Comparison of ENCODE assay signal across 18 cellular contexts in genomic region chr9:106677815-106678214, GRCh38.
DNase-seq lines count a peak whose midpoint lies in the region; ATAC-seq and TF ChIP-seq lines count a peak whose summit lies in the region.
"Had no signal": no experiment of that assay in that cellular context is flagged by ENCODE, and none has a peak within 500 bp of the region (broad histone marks: within the 10 kb centered on the region; RNA-seq: fewer than 3 reads in every experiment).

No MANE protein-coding gene starts in this region.

- H3K4me1 Mint-ChIP-seq in WTC11: peaks cover 39% of the 10 kb centered on the region
- H3K4me1 Mint-ChIP-seq: CD14-positive monocyte; CD4-positive, alpha-beta memory T cell had no signal

- TF ChIP-seq CTCF in WTC11 (IDR thresholded peaks at IDR 0.05): no peak
- TF ChIP-seq CTCF in smooth muscle cell (IDR thresholded peaks at IDR 0.05; ENCODE audit: borderline replicate concordance, insufficient read depth, poor library complexity, severe bottlenecking): no peak

- 59% methylated on average over 4 of the region's 4 CpGs for WGBS in right cardiac atrium
- 75% methylated on average over 4 of the region's 4 CpGs for WGBS in smooth muscle cell (ENCODE audit: low lambda C conversion rate)

- no peaks in the 10 kb centered on the region for H3F3A ChIP-seq in smooth muscle cell (ENCODE audit: low read depth)

- peak overlapping the region; percentile 17 for H2AFZ ChIP-seq in smooth muscle cell (ENCODE audit: low read depth)
- H2AFZ ChIP-seq: GM23248 had no signal

- no peaks in the 10 kb centered on the region for H3K79me2 ChIP-seq in smooth muscle cell (ENCODE audit: low read depth)

- no peaks in the 10 kb centered on the region for H3K36me3 ChIP-seq in iPS-18a (ENCODE audit: control insufficient read depth, low read depth, low read length)
- H3K36me3 ChIP-seq in smooth muscle cell (ENCODE audit: low read depth): no peaks in the 10 kb centered on the region
- H3K36me3 ChIP-seq: BLaER1 had no signal

- intact Hi-C loops in right cardiac atrium (cut with DNase I): no loop called here
- intact Hi-C loops in cardiac septum (cut with DNase I): no loop called here

- CTCF ChIA-PET in WTC11 (lab: Charles Lee): no interaction called here

- H4K20me1 ChIP-seq in smooth muscle cell (ENCODE audit: low read depth): no peaks in the 10 kb centered on the region
- H4K20me1 ChIP-seq: BLaER1 had no signal

- H3K9me3 ChIP-seq in right cardiac atrium (ENCODE audit: control insufficient read depth, low read length) (no peaks in the 10 kb centered on the region), iPS-18a (ENCODE audit: control insufficient read depth, low read depth, low read length) (no peaks in the 10 kb centered on the region), smooth muscle cell (replicated peaks; ENCODE audit: low read depth) (no peaks in the 10 kb centered on the region)
- H3K9me3 ChIP-seq: BLaER1 had no signal

- no peak overlapping the region for H3K4me3 ChIP-seq in right cardiac atrium (ENCODE audit: low read length)
- peak overlapping the region; percentile 2 for H3K4me3 ChIP-seq in iPS-18a (ENCODE audit: low read length)
- no peak overlapping the region for H3K4me3 ChIP-seq in smooth muscle cell
- H3K4me3 ChIP-seq: BLaER1, GM23248 had no signal

- no peaks in the 10 kb centered on the region for H3K4me1 ChIP-seq in right cardiac atrium (ENCODE audit: control insufficient read depth, insufficient read depth, low read length)
- peaks cover 21% of the 10 kb centered on the region for H3K4me1 ChIP-seq in iPS-18a (ENCODE audit: control insufficient read depth, low read depth, low read length)
- no peaks in the 10 kb centered on the region for H3K4me1 ChIP-seq in smooth muscle cell (ENCODE audit: low read depth)
- H3K4me1 ChIP-seq: BLaER1 had no signal

- peaks cover 15% of the 10 kb centered on the region for H3K9me3 Mint-ChIP-seq in WTC11

- H3K27ac ChIP-seq in right cardiac atrium (ENCODE audit: low read length) (no peak overlapping the region), iPS-18a (ENCODE audit: low read length) (no peak overlapping the region), smooth muscle cell (ENCODE audit: low read depth) (no peak overlapping the region)
- H3K27ac ChIP-seq: BLaER1, GM23248 had no signal

- 0 out of 2 replicates have a peak, but pooled peaks cover 6% of the 10 kb centered on the region for H3K36me3 Mint-ChIP-seq in WTC11
- H3K36me3 Mint-ChIP-seq: CD14-positive monocyte; CD4-positive, alpha-beta memory T cell had no signal

- DNase-seq in right cardiac atrium (no peak), cardiac septum (ENCODE audit: low spot score) (no peak), WTC11 (ENCODE audit: low spot score) (no peak), smooth muscle cell (lab: John Stamatoyannopoulos, UW; ENCODE audit: unreplicated experiment) (no peak), islet precursor cell (no peak), NCI-H524 treated with DMSO at 0.1 percent for 48 hours (lab: John Stamatoyannopoulos, UW) (no peak), DMS114 treated with DMSO at 0.1 percent for 48 hours (lab: John Stamatoyannopoulos, UW; ENCODE audit: unreplicated experiment) (no peak)
- DNase-seq: 8988T, DMS79 treated with DMSO at 0.1 percent for 48 hours, GF-D8, GM23248, H7, KG1 had no signal

- no peak overlapping the region for H3K4me3 Mint-ChIP-seq in WTC11
- H3K4me3 Mint-ChIP-seq: CD14-positive monocyte; CD4-positive, alpha-beta memory T cell had no signal

- peak; percentile 27 to 66 for ATAC-seq in right cardiac atrium
- no peak for ATAC-seq in WTC11
- ATAC-seq: HepG2 had no signal

- H3K27ac Mint-ChIP-seq in WTC11: peak overlapping the region; percentile 91
- H3K27ac Mint-ChIP-seq: CD14-positive monocyte; CD4-positive, alpha-beta memory T cell had no signal

- no peaks in the 10 kb centered on the region for H3K27me3 Mint-ChIP-seq in WTC11 (ENCODE audit: low read depth)
- H3K27me3 Mint-ChIP-seq: CD4-positive, alpha-beta memory T cell had no signal

- H3K27me3 ChIP-seq in right cardiac atrium (ENCODE audit: control insufficient read depth, insufficient read depth) (no peaks in the 10 kb centered on the region), iPS-18a (ENCODE audit: control insufficient read depth, insufficient read depth, low read length) (no peaks in the 10 kb centered on the region), smooth muscle cell (ENCODE audit: low read depth) (no peaks in the 10 kb centered on the region)
- H3K27me3 ChIP-seq: BLaER1 had no signal

- no peak overlapping the region for H3K9ac ChIP-seq in iPS-18a (ENCODE audit: low read length)
- no peak overlapping the region for H3K9ac ChIP-seq in smooth muscle cell (ENCODE audit: low read depth)
- H3K9ac ChIP-seq: BLaER1, GM23248 had no signal

- no peak overlapping the region for H3K4me2 ChIP-seq in smooth muscle cell
- H3K4me2 ChIP-seq: BLaER1 had no signal

- POLR2A ChIA-PET in WTC11 (lab: Charles Lee): no interaction called here

TF ChIP-seq in WTC11, 78 proteins besides CTCF, POLR2A, EP300 and RAD21:
- TF ChIP-seq ZBTB43 (CRISPR knock-in tag; IDR thresholded peaks at IDR 0.05): no peak
- TF ChIP-seq ZNF532 (CRISPR knock-in tag; IDR thresholded peaks at IDR 0.05; ENCODE audit: borderline replicate concordance): no peak
- no peak for TF ChIP-seq ZNF416 (CRISPR knock-in tag; IDR thresholded peaks at IDR 0.05)
- TF ChIP-seq GTF2I (CRISPR knock-in tag; conservative IDR thresholded peaks at IDR 0.05): no peak
- no peak for TF ChIP-seq AFF4 (CRISPR knock-in tag; IDR thresholded peaks at IDR 0.05; ENCODE audit: borderline replicate concordance)
- no peak for TF ChIP-seq NFATC4 (CRISPR knock-in tag; IDR thresholded peaks at IDR 0.05)
- no peak for TF ChIP-seq ZNF671 (CRISPR knock-in tag; IDR thresholded peaks at IDR 0.05)
